16 cellular contexts compared by ENCODE assay signal in the genomic region with DNA sequence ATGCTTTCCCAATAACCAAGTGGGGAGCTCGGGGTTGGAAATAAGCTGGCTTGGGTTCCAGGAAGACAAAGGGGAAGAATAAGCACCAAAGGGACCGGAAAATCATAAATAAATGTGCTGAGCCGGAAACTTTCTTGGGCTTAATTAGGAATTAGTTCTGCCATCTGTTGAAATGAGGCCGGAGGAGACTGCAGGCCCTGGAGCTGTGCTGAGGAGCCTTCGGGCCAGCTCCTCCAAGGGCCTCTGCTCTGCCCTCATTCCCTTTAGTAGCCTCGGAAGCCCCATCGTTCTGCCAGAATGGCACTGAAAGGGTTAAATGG. TPM values are rescaled to one million over a fixed set of nuclear protein-coding genes. Genes with fewer than 3 reads are reported as not detected.
"Had no signal": no experiment of that assay in that cellular context is flagged by ENCODE, and none has a peak within 500 bp of the region (broad histone marks: within the 10 kb centered on the region; RNA-seq: fewer than 3 reads in every experiment).

No MANE protein-coding gene starts in this region.

- DNase-seq: activated CD4-positive, alpha-beta T cell treated with anti-CD3 and anti-CD28 coated beads for 36 hours; activated CD8-positive, alpha-beta memory T cell treated with anti-CD3 and anti-CD28 coated beads, Interleukin-2, amount 50 U/mL, for 48 hours; activated CD8-positive, alpha-beta T cell treated with anti-CD3 and anti-CD28 coated beads, Interleukin-2, amount 10 ng/mL, durations not matched to agents 7 days and 5 days; activated naive CD4-positive, alpha-beta T cell; activated naive CD8-positive, alpha-beta T cell treated with anti-CD3 and anti-CD28 coated beads, Interleukin-2, amount 50 U/mL, for 24 hours; glutamatergic neuron; left colon; mammary epithelial cell; mucosa of descending colon; natural killer cell; stimulated activated CD4-positive, alpha-beta T cell treated with anti-CD3 and anti-CD28 coated beads, Interleukin-15, amount 100 ng/mL, for 24 hours; stimulated activated CD4-positive, alpha-beta T cell treated with anti-CD3 and anti-CD28 coated beads, Interleukin-4, amount 100 ng/mL, for 24 hours; SW 1271; uterus had no signal

- H3K4me3 ChIP-seq: mucosa of descending colon, prostate gland, uterus had no signal

- H3K9me3 ChIP-seq: mucosa of descending colon, prostate gland, uterus had no signal

- H3K4me1 ChIP-seq: prostate gland, uterus had no signal

- H3K36me3 ChIP-seq: prostate gland, uterus had no signal

- H3K27me3 ChIP-seq: uterus had no signal

- ATAC-seq: activated CD4-positive, alpha-beta T cell treated with anti-CD3 and anti-CD28 coated beads for 36 hours; activated CD8-positive, alpha-beta T cell treated with anti-CD3 and anti-CD28 coated beads, Interleukin-2, amount 10 ng/mL, durations not matched to agents 7 days and 5 days; activated naive CD8-positive, alpha-beta T cell treated with anti-CD3 and anti-CD28 coated beads, Interleukin-2, amount 50 U/mL, for 24 hours; esophagus mucosa; left colon; mucosa of descending colon; natural killer cell had no signal

- H3K27ac ChIP-seq: prostate gland, uterus had no signal

RNA-seq across cellular contexts. Expression of gene GRIN2C, which starts 36.5 kb away (rescaled TPM):
- total RNA-seq: activated CD4-positive, alpha-beta T cell treated with anti-CD3 and anti-CD28 coated beads for 36 hours; esophagus mucosa; natural killer cell had no signal
